In the genomic region with DNA sequence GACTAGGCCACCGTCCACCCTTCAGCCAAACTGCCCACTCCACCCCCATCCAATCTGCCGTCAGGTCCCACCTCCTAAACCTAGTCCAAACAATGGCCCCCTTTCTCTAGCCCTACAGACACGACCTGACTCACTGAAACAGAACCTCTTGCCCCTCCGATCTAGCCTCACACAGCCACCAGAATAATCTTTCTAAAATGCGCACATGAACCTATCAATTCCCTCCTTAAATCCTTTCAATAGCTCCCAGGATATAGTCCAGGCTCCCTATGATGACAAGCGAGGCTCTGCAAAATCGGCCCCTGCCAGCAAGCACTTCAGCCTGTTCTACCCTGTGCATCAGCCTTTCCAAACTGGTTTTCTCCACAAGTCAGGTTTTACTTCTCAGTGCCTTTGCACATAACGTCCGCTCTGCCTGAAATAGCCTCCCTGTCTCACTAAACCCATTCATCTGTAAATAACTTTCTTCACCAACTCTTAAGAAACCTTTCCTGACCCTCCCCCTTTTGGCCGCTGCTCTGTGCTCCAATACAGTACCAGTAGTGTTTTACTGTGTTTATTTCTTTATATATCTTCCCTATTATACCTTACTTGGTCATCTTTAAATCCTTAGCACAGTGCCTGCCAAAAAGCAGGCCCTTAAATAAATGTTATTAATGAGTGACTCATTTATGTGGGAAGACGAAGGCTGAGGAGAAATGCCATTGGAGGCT, we compare ENCODE assay signal across 8 cellular contexts. TPM values are rescaled to one million over a fixed set of nuclear protein-coding genes. Genes with fewer than 3 reads are reported as not detected.
A peak's percentile ranks its signal among the peaks of the same experiment; 100 is the strongest.
DNase-seq lines count a peak whose midpoint lies in the region; ATAC-seq and TF ChIP-seq lines count a peak whose summit lies in the region.

No MANE protein-coding gene starts in this region.

- ATAC-seq in HG03097 (IDR thresholded peaks at IDR 0.05; ENCODE audit: low FRiP score, unreplicated experiment) (no peak), HG02970 (IDR thresholded peaks at IDR 0.05; ENCODE audit: low FRiP score, unreplicated experiment) (no peak)

- H3K27ac ChIP-seq in RWPE1 (peak overlapping the region; percentile 93), epithelial cell of prostate (peak overlapping the region; percentile 92)

- no peaks in the 10 kb centered on the region for H3K9me3 Mint-ChIP-seq in neural crest cell

- H3K4me1 Mint-ChIP-seq in neural crest cell, result peaks cover 16% of the 10 kb centered on the region

- peaks cover 25% of the 10 kb centered on the region for H3K27me3 Mint-ChIP-seq in neural crest cell (ENCODE audit: low read depth)

- POLR2A ChIA-PET in RWPE1 (lab: Yijun Ruan, JAX; ENCODE audit: low non-redundant PET), result no interaction called here

- DNase-seq in Caki2 (ENCODE audit: low read depth), result peak; percentile 61
- no peak for DNase-seq in RWPE1 (ENCODE audit: low spot score)
- no peak for DNase-seq in epithelial cell of prostate (ENCODE audit: low read depth, low spot score)
- no peak for DNase-seq in neural crest cell (ENCODE audit: low read depth, low spot score)
- DNase-seq in NCI-H524 (lab: John Stamatoyannopoulos, UW), result no peak
- DNase-seq in HuH-7.5 (ENCODE audit: low spot score), result no peak

- TF ChIP-seq CTCF in RWPE1 (conservative IDR thresholded peaks at IDR 0.05; ENCODE audit: low read depth), result no peak
- no peak for TF ChIP-seq CTCF in neural crest cell (conservative IDR thresholded peaks at IDR 0.05)

- CTCF ChIA-PET in RWPE1 (lab: Yijun Ruan, JAX), result interaction anchor here (0.7 kb wide), 1 partner anchor 213 kb away, joined by 4 read pairs; no protein-coding TSS in a partner anchor

- H3K4me3 Mint-ChIP-seq in neural crest cell, result peak overlapping the region; percentile 92

- in situ Hi-C loops in Caki2 (cut with HindIII; ENCODE audit: low pct_unique_long_range_greater_than_20kb, low sequenced_read_pairs), result no loop called here

- H3K36me3 Mint-ChIP-seq in neural crest cell (ENCODE audit: low read depth), result peaks cover 3% of the 10 kb centered on the region

- H3K27ac Mint-ChIP-seq in neural crest cell (ENCODE audit: unreplicated experiment), result peak overlapping the region; percentile 98

RNA-seq across cellular contexts. Expression of a gene that starts 9.0 kb away (rescaled TPM):
- total RNA-seq in Caki2 (2014; rRNA removed; shearing (Covaris generic); ENCODE audit: low replicate concordance), result 166 and 220 TPM in 2 replicates
- 180 and 196 TPM in 2 replicates for total RNA-seq in neural crest cell

RNA-seq across cellular contexts. Expression of a gene that starts 12.1 kb away (rescaled TPM):
- total RNA-seq in Caki2 (2014; rRNA removed; shearing (Covaris generic); ENCODE audit: low replicate concordance), result not detected in 2 replicates
- not detected in 2 replicates for total RNA-seq in neural crest cell

RNA-seq across cellular contexts. Expression of a gene that starts 18.1 kb away (rescaled TPM):
- 92.7 and 104 TPM in 2 replicates for total RNA-seq in Caki2 (2014; rRNA removed; shearing (Covaris generic); ENCODE audit: low replicate concordance)
- 30.8 and 31.8 TPM in 2 replicates for total RNA-seq in neural crest cell

RNA-seq across cellular contexts. Expression of a gene that starts 39.9 kb away (rescaled TPM):
- 43.0 and 59.0 TPM in 2 replicates for total RNA-seq in Caki2 (2014; rRNA removed; shearing (Covaris generic); ENCODE audit: low replicate concordance)
- total RNA-seq in neural crest cell, result 30.8 and 33.9 TPM in 2 replicates

RNA-seq across cellular contexts. Expression of a gene that starts 39.9 kb away (rescaled TPM):
- 6.1 and 13.3 TPM in 2 replicates for total RNA-seq in Caki2 (2014; rRNA removed; shearing (Covaris generic); ENCODE audit: low replicate concordance)
- total RNA-seq in neural crest cell, result 39.4 and 42.0 TPM in 2 replicates
